In genomic region chr2:207480521-207481034, GRCh38 we compare ENCODE assay signal across 20 cellular contexts. TPM values are rescaled to one million over a fixed set of nuclear protein-coding genes. Genes with fewer than 3 reads are reported as not detected.
DNase-seq lines count a peak whose midpoint lies in the region; ATAC-seq and TF ChIP-seq lines count a peak whose summit lies in the region.
"Had no signal": no experiment of that assay in that cellular context is flagged by ENCODE, and none has a peak within 500 bp of the region (broad histone marks: within the 10 kb centered on the region; RNA-seq: fewer than 3 reads in every experiment).

No MANE protein-coding gene starts in this region.

- H3K9me3 Mint-ChIP-seq in dendritic cell treated with granulocyte-macrophage colony-stimulating factor and Interleukin-4, amounts not matched to agents 40 ng/mL and 50 ng/mL, for 4 days: no peaks in the 10 kb centered on the region
- H3K9me3 Mint-ChIP-seq: CD4-positive, alpha-beta T cell had no signal

- H3K4me3 Mint-ChIP-seq in dendritic cell treated with granulocyte-macrophage colony-stimulating factor and Interleukin-4, amounts not matched to agents 40 ng/mL and 50 ng/mL, for 4 days: no peak overlapping the region
- H3K4me3 Mint-ChIP-seq: CD4-positive, alpha-beta T cell had no signal

- H3K4me3 ChIP-seq in neutrophil (ENCODE audit: low read depth in 1 of 2, low read length in 1 of 2): peak overlapping the region; percentile 3 to 35

- DNase-seq in AML-193 (lab: John Stamatoyannopoulos, UW) (peak; percentile 7 to 17), G401 (ENCODE audit: low spot score) (peak; percentile 1), D341Med (ENCODE audit: low spot score) (no peak)
- no peak for DNase-seq in stimulated activated CD4-positive, alpha-beta T cell treated with anti-CD3 and anti-CD28 coated beads, Interleukin-15, amount 100 ng/mL, for 24 hours
- DNase-seq: BE2C; CD4-positive, alpha-beta T cell; COR-L47; DND-41; NCI-H1105; NCI-H146; NCI-H2029; NCI-H226; NCI-H510A treated with DMSO at 0.1 percent for 48 hours; NCI-H748 treated with DMSO at 0.1 percent for 48 hours had no signal

- H3K4me1 Mint-ChIP-seq in dendritic cell treated with granulocyte-macrophage colony-stimulating factor and Interleukin-4, amounts not matched to agents 40 ng/mL and 50 ng/mL, for 4 days (ENCODE audit: low read depth): peaks cover 39% of the 10 kb centered on the region

- H3K27me3 Mint-ChIP-seq in dendritic cell treated with granulocyte-macrophage colony-stimulating factor and Interleukin-4, amounts not matched to agents 40 ng/mL and 50 ng/mL, for 4 days: no peaks in the 10 kb centered on the region
- H3K27me3 Mint-ChIP-seq: CD4-positive, alpha-beta T cell had no signal

- peak overlapping the region; percentile 87 for H3K27ac ChIP-seq in neutrophil
- H3K27ac ChIP-seq: KMS-11 had no signal

- no peaks in the 10 kb centered on the region for H3K36me3 Mint-ChIP-seq in dendritic cell treated with granulocyte-macrophage colony-stimulating factor and Interleukin-4, amounts not matched to agents 40 ng/mL and 50 ng/mL, for 4 days (ENCODE audit: low read depth)

- TF ChIP-seq CTCF in neutrophil (IDR thresholded peaks at IDR 0.05): no peak

- H3K9me3 ChIP-seq in neutrophil: no peaks in the 10 kb centered on the region
- H3K9me3 ChIP-seq: BE2C had no signal

- H3K27ac Mint-ChIP-seq in dendritic cell treated with granulocyte-macrophage colony-stimulating factor and Interleukin-4, amounts not matched to agents 40 ng/mL and 50 ng/mL, for 4 days: peak overlapping the region; percentile 76

- no peaks in the 10 kb centered on the region for H3K27me3 ChIP-seq in neutrophil
- H3K27me3 ChIP-seq: BE2C had no signal

- in situ Hi-C loops in G401 (cut with HindIII; ENCODE audit: low sequenced_read_pairs): no loop called here

- H3K36me3 ChIP-seq in neutrophil: no peaks in the 10 kb centered on the region
- H3K36me3 ChIP-seq: BE2C had no signal

- peaks cover 34 to 47% of the 10 kb centered on the region in 2 experiments for H3K4me1 ChIP-seq in neutrophil (ENCODE audit: control insufficient read depth in 1 of 2, insufficient read depth in 1 of 2, low read depth in 1 of 2, low read length in 1 of 2)
- H3K4me1 ChIP-seq: BE2C had no signal

- intact Hi-C loops in dendritic cell treated with granulocyte-macrophage colony-stimulating factor and Interleukin-4, amounts not matched to agents 40 ng/mL and 50 ng/mL, for 4 days (cut with micrococcal nuclease): loop anchor here (2.0 kb wide), 1 partner anchor 48 kb away; the partner anchor contains the start of gene CREB1

- no peak for ATAC-seq in GM18520 (IDR thresholded peaks at IDR 0.05; ENCODE audit: unreplicated experiment)
- ATAC-seq: Panc1, SK-N-SH treated with all-trans-retinoic acid at 6 μM for 48 hours had no signal

RNA-seq across cellular contexts. Expression of gene CREB1, which starts 49.2 kb away (rescaled TPM):
- total RNA-seq in G401 (2014; rRNA removed; shearing (Covaris generic)): 42.5 and 60.0 TPM in 2 replicates

Comparison
In these comparisons a context has a peak if more than half of its experiments do, and no peak if none do; other contexts are left out.
1. DNase-seq: peak in AML-193 (2 of 2) and G401 (single experiment); none in stimulated activated CD4-positive, alpha-beta T cell treated with anti-CD3 and anti-CD28 coated beads, Interleukin-15, amount 100 ng/mL, for 24 hours (single experiment) and D341Med (single experiment).